In genomic region chr4:47222276-47222675, GRCh38 we compare ENCODE assay signal across 1 cellular context.
TF ChIP-seq lines count a peak whose summit lies in the region.

No MANE protein-coding gene starts in this region.

TF ChIP-seq in H1, 55 proteins besides CTCF, POLR2A, EP300 and RAD21:
- TF ChIP-seq, protein P1, sequence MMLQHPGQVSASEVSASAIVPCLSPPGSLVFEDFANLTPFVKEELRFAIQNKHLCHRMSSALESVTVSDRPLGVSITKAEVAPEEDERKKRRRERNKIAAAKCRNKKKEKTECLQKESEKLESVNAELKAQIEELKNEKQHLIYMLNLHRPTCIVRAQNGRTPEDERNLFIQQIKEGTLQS (IDR thresholded peaks at IDR 0.05; ENCODE audit: insufficient read depth, low read depth, low read length), result no peak
- TF ChIP-seq CHD7 (IDR thresholded peaks at IDR 0.05; ENCODE audit: insufficient replicate concordance, low read length) (no peak), CEBPB (IDR thresholded peaks at IDR 0.05; ENCODE audit: low read depth, low read length) (0 out of 2 replicates have a peak, but pooled peaks have one; percentile 12)
